In genomic region chr17:18248300-18248731, GRCh38 we compare ENCODE assay signal across 8 cellular contexts. TPM values are rescaled to one million over a fixed set of nuclear protein-coding genes. Genes with fewer than 3 reads are reported as not detected.
A peak's percentile ranks its signal among the peaks of the same experiment; 100 is the strongest.
DNase-seq lines count a peak whose midpoint lies in the region; ATAC-seq and TF ChIP-seq lines count a peak whose summit lies in the region.

No MANE protein-coding gene starts in this region.

- H2BK15ac ChIP-seq in H9 (ENCODE audit: low read depth, low read length), result no peak overlapping the region

- H2BK12ac ChIP-seq in H9 (ENCODE audit: insufficient read length, low read depth, low read length), result no peak overlapping the region

- H3K18ac ChIP-seq in H9 (ENCODE audit: insufficient read length, low read depth, low read length), result no peak overlapping the region

- H3K4me1 ChIP-seq in BE2C (no peaks in the 10 kb centered on the region), H9 (ENCODE audit: insufficient read depth, low read length) (peaks cover 3% of the 10 kb centered on the region; the same call in 1 of the 2 replicates), mucosa of descending colon (ENCODE audit: low read depth) (peaks cover 3% of the 10 kb centered on the region)

- peak; percentile 73 for ATAC-seq in activated CD8-positive, alpha-beta T cell treated with anti-CD3 and anti-CD28 coated beads, Interleukin-2, amount 10 ng/mL, durations not matched to agents 7 days and 5 days
- ATAC-seq in effector memory CD8-positive, alpha-beta T cell (replicated peaks), result peak; percentile 83
- ATAC-seq in mucosa of descending colon (peak; percentile 65), HG03571 (IDR thresholded peaks at IDR 0.05; ENCODE audit: unreplicated experiment) (no peak)
- peak; percentile 79 to 87 for ATAC-seq in stimulated activated naive B cell treated with anti-CD40 and anti-IgM and Interleukin-4, amounts not matched to agents 10 μg/mL and 1 μg/mL and 100 μg/mL, for 72 hours (replicated peaks)

- H3K9me3 ChIP-seq in BE2C, result no peaks in the 10 kb centered on the region
- no peaks in the 10 kb centered on the region for H3K9me3 ChIP-seq in H9 (ENCODE audit: control insufficient read depth, low read depth, low read length)
- H3K9me3 ChIP-seq in mucosa of descending colon, result no peaks in the 10 kb centered on the region

- no peaks in the 10 kb centered on the region; the same call in 1 of the 2 replicates for H3K27me3 Mint-ChIP-seq in H9 (ENCODE audit: low read depth)
- H3K27me3 Mint-ChIP-seq in activated CD8-positive, alpha-beta T cell treated with anti-CD3 and anti-CD28 coated beads, Interleukin-2, amount 10 ng/mL, durations not matched to agents 7 days and 5 days (ENCODE audit: low read depth), result no peaks in the 10 kb centered on the region
- no peaks in the 10 kb centered on the region for H3K27me3 Mint-ChIP-seq in effector memory CD8-positive, alpha-beta T cell
- H3K27me3 Mint-ChIP-seq in stimulated activated naive B cell treated with anti-CD40 and anti-IgM and Interleukin-4, amounts not matched to agents 10 μg/mL and 1 μg/mL and 100 μg/mL, for 72 hours, result no peaks in the 10 kb centered on the region

- no peak overlapping the region for H3K4me3 ChIP-seq in BE2C (ENCODE audit: low read depth, low read length)
- no peak overlapping the region for H3K4me3 ChIP-seq in mucosa of descending colon

- H3K4ac ChIP-seq in H9 (ENCODE audit: low read depth, low read length), result no peak overlapping the region

- no peak overlapping the region for H3K56ac ChIP-seq in H9 (ENCODE audit: insufficient read length, low read depth, low read length)

- H2BK5ac ChIP-seq in H9 (ENCODE audit: insufficient read length, low read length), result no peak overlapping the region

- H3K27me3 ChIP-seq in BE2C (no peaks in the 10 kb centered on the region), H9 (ENCODE audit: insufficient read depth, low read length) (no peaks in the 10 kb centered on the region)

- H4K5ac ChIP-seq in H9 (ENCODE audit: insufficient read length, low read depth, low read length), result no peak overlapping the region

- H3K27ac ChIP-seq in H9 (ENCODE audit: insufficient read length, low read depth, low read length), result no peak overlapping the region

- POLR2A ChIA-PET in activated CD8-positive, alpha-beta T cell treated with anti-CD3 and anti-CD28 coated beads, Interleukin-2, amount 10 ng/mL, durations not matched to agents 7 days and 5 days (lab: Charles Lee), result interaction anchor here (0.9 kb wide), 1 partner anchor 69 kb away, joined by 4 read pairs; no protein-coding TSS in a partner anchor

- peaks cover 3% of the 10 kb centered on the region for H4K20me1 ChIP-seq in H9 (ENCODE audit: control insufficient read depth, insufficient read depth, insufficient read length)

- H3K9ac ChIP-seq in H9 (ENCODE audit: extremely low read depth, insufficient read length, low read length), result no peak overlapping the region

- intact Hi-C loops in mucosa of descending colon (cut with DNase I, micrococcal nuclease), result no loop called here

- H2AFZ ChIP-seq in H9 (ENCODE audit: low read length), result no peak overlapping the region

- H3K4me3 Mint-ChIP-seq in H9, result peak overlapping the region in 1 of 2 experiments; percentile 65; a peak in 3 of 5 replicates
- H3K4me3 Mint-ChIP-seq in activated CD8-positive, alpha-beta T cell treated with anti-CD3 and anti-CD28 coated beads, Interleukin-2, amount 10 ng/mL, durations not matched to agents 7 days and 5 days, result no peak overlapping the region
- H3K4me3 Mint-ChIP-seq in effector memory CD8-positive, alpha-beta T cell, result no peak overlapping the region
- H3K4me3 Mint-ChIP-seq in stimulated activated naive B cell treated with anti-CD40 and anti-IgM and Interleukin-4, amounts not matched to agents 10 μg/mL and 1 μg/mL and 100 μg/mL, for 72 hours, result no peak overlapping the region

- no CpG with 5 or more reads among the region's 9 CpGs for WGBS in H9 (ENCODE audit: extremely low coverage, insufficient read length, low lambda C conversion rate)

- no peaks in the 10 kb centered on the region for H3K79me1 ChIP-seq in H9 (ENCODE audit: insufficient read depth, low read depth, low read length, poor library complexity, severe bottlenecking)

- H3K36me3 ChIP-seq in BE2C (no peaks in the 10 kb centered on the region), mucosa of descending colon (ENCODE audit: low read depth) (no peaks in the 10 kb centered on the region)

- H2BK20ac ChIP-seq in H9 (ENCODE audit: low read depth, low read length, poor library complexity, severe bottlenecking), result no peak overlapping the region

- peak overlapping the region; percentile 24 to 93 (median 90); a peak in 5 of 7 replicates for H3K27ac Mint-ChIP-seq in H9
- peak overlapping the region; percentile 68 for H3K27ac Mint-ChIP-seq in activated CD8-positive, alpha-beta T cell treated with anti-CD3 and anti-CD28 coated beads, Interleukin-2, amount 10 ng/mL, durations not matched to agents 7 days and 5 days
- peak overlapping the region; percentile 73 to 83 for H3K27ac Mint-ChIP-seq in effector memory CD8-positive, alpha-beta T cell
- peak overlapping the region; percentile 86 for H3K27ac Mint-ChIP-seq in stimulated activated naive B cell treated with anti-CD40 and anti-IgM and Interleukin-4, amounts not matched to agents 10 μg/mL and 1 μg/mL and 100 μg/mL, for 72 hours

- H4K8ac ChIP-seq in H9 (replicated peaks; ENCODE audit: insufficient read length, low read depth, low read length), result no peak overlapping the region

- peaks cover 15 to 25% of the 10 kb centered on the region in 2 experiments for H3K4me1 Mint-ChIP-seq in H9
- H3K4me1 Mint-ChIP-seq in activated CD8-positive, alpha-beta T cell treated with anti-CD3 and anti-CD28 coated beads, Interleukin-2, amount 10 ng/mL, durations not matched to agents 7 days and 5 days (ENCODE audit: low read depth), result peaks cover 3% of the 10 kb centered on the region
- H3K4me1 Mint-ChIP-seq in effector memory CD8-positive, alpha-beta T cell (ENCODE audit: low read depth in 2 of 2), result peaks cover 4 to 8% of the 10 kb centered on the region in 2 donors
- H3K4me1 Mint-ChIP-seq in stimulated activated naive B cell treated with anti-CD40 and anti-IgM and Interleukin-4, amounts not matched to agents 10 μg/mL and 1 μg/mL and 100 μg/mL, for 72 hours, result peaks cover 9 to 13% of the 10 kb centered on the region in 2 donors

- no peaks in the 10 kb centered on the region for H3K23me2 ChIP-seq in H9 (ENCODE audit: insufficient read length, low read depth, low read length, poor library complexity, severe bottlenecking)

- CTCF ChIA-PET in activated CD8-positive, alpha-beta T cell treated with anti-CD3 and anti-CD28 coated beads, Interleukin-2, amount 10 ng/mL, durations not matched to agents 7 days and 5 days (lab: Charles Lee), result interaction anchor here (0.7 to 1.5 kb wide), 4 partner anchors 11 to 100 kb away, joined by 3 to 6 read pairs (median 4); partner anchors contain the start of gene FLII

- no peak overlapping the region for H3T11ph ChIP-seq in H9 (ENCODE audit: low read length)

- no peak overlapping the region for H4K91ac ChIP-seq in H9 (ENCODE audit: insufficient read length, low read depth, low read length)

- H2AK5ac ChIP-seq in H9 (ENCODE audit: insufficient read length, low read length), result no peak overlapping the region

- H2BK120ac ChIP-seq in H9 (ENCODE audit: low read depth, low read length, poor library complexity, severe bottlenecking), result no peak overlapping the region

- H3K4me2 ChIP-seq in H9 (ENCODE audit: insufficient read depth, insufficient read length, low read length), result no peak overlapping the region

- no peak overlapping the region for H3K14ac ChIP-seq in H9 (ENCODE audit: insufficient read depth, low read length)

- H3K36me3 Mint-ChIP-seq in H9 (ENCODE audit: insufficient read depth in 1 of 3, low read depth in 3 of 3), result peaks cover 25 to 87% (median 85%) of the 10 kb centered on the region in 3 experiments; a peak in 6 of 7 replicates
- peaks cover 52% of the 10 kb centered on the region for H3K36me3 Mint-ChIP-seq in activated CD8-positive, alpha-beta T cell treated with anti-CD3 and anti-CD28 coated beads, Interleukin-2, amount 10 ng/mL, durations not matched to agents 7 days and 5 days (ENCODE audit: low read depth)
- peaks cover 71% of the 10 kb centered on the region for H3K36me3 Mint-ChIP-seq in effector memory CD8-positive, alpha-beta T cell (ENCODE audit: insufficient read depth)
- peaks cover 64 to 65% of the 10 kb centered on the region in 2 donors for H3K36me3 Mint-ChIP-seq in stimulated activated naive B cell treated with anti-CD40 and anti-IgM and Interleukin-4, amounts not matched to agents 10 μg/mL and 1 μg/mL and 100 μg/mL, for 72 hours

- peak; percentile 70 for DNase-seq in BE2C
- DNase-seq in H9, result peak; percentile 86
- DNase-seq in NCI-H748 treated with DMSO at 0.1 percent for 48 hours (lab: John Stamatoyannopoulos, UW), result peak; percentile 72
- peak; percentile 77 for DNase-seq in activated CD8-positive, alpha-beta T cell treated with anti-CD3 and anti-CD28 coated beads, Interleukin-2, amount 10 ng/mL, durations not matched to agents 7 days and 5 days
- peak; percentile 59 to 62 (median 59) for DNase-seq in effector memory CD8-positive, alpha-beta T cell
- peak in 2 of 3 donors; percentile 65 to 72 for DNase-seq in mucosa of descending colon
- peak; percentile 40 for DNase-seq in stimulated activated naive B cell treated with anti-CD40 and anti-IgM and Interleukin-4, amounts not matched to agents 10 μg/mL and 1 μg/mL and 100 μg/mL, for 72 hours

- no peaks in the 10 kb centered on the region for H3K79me2 ChIP-seq in H9 (ENCODE audit: insufficient read depth, low read length)

- H3K23ac ChIP-seq in H9 (ENCODE audit: insufficient read length, low read depth, low read length), result no peak overlapping the region

- peak; percentile 66 for TF ChIP-seq CTCF in BE2C (IDR thresholded peaks at IDR 0.05; ENCODE audit: low read depth, low read length)
- TF ChIP-seq CTCF in H9 (conservative IDR thresholded peaks at IDR 0.05), result peak; percentile 75
- TF ChIP-seq CTCF in mucosa of descending colon (IDR thresholded peaks at IDR 0.05), result peak; percentile 43

- no peaks in the 10 kb centered on the region; a peak in 1 of 5 replicates for H3K9me3 Mint-ChIP-seq in H9
- H3K9me3 Mint-ChIP-seq in activated CD8-positive, alpha-beta T cell treated with anti-CD3 and anti-CD28 coated beads, Interleukin-2, amount 10 ng/mL, durations not matched to agents 7 days and 5 days (ENCODE audit: insufficient read depth), result no peaks in the 10 kb centered on the region
- H3K9me3 Mint-ChIP-seq in effector memory CD8-positive, alpha-beta T cell, result no peaks in the 10 kb centered on the region
- no peaks in the 10 kb centered on the region for H3K9me3 Mint-ChIP-seq in stimulated activated naive B cell treated with anti-CD40 and anti-IgM and Interleukin-4, amounts not matched to agents 10 μg/mL and 1 μg/mL and 100 μg/mL, for 72 hours

RNA-seq across cellular contexts. Expression of gene FLII, which starts 10.2 kb away (rescaled TPM):
- polyA plus RNA-seq in BE2C (2012; ENCODE audit: insufficient read depth, insufficient read length, low read depth), result 98.2 TPM
- total RNA-seq in H9 (2021) (298 and 314 TPM in 2 replicates), mucosa of descending colon (100 to 1,000 TPM; 278 to 319 (median 316) TPM)
- 100 to 1,000 TPM; 338 to 364 TPM for total RNA-seq in activated CD8-positive, alpha-beta T cell treated with anti-CD3 and anti-CD28 coated beads, Interleukin-2, amount 10 ng/mL, durations not matched to agents 7 days and 5 days

RNA-seq across cellular contexts. Expression of gene MIEF2, which starts 12.1 kb away (rescaled TPM):
- 6.6 TPM for polyA plus RNA-seq in BE2C (2012; ENCODE audit: insufficient read depth, insufficient read length, low read depth)
- 10.2 and 10.3 TPM in 2 replicates for total RNA-seq in H9 (2021)
- 10 to 100 TPM in 1 of 2 experiments, 1 to 10 TPM in 1; 9.0 to 11.1 TPM for total RNA-seq in activated CD8-positive, alpha-beta T cell treated with anti-CD3 and anti-CD28 coated beads, Interleukin-2, amount 10 ng/mL, durations not matched to agents 7 days and 5 days
- total RNA-seq in mucosa of descending colon, result 10 to 100 TPM; 13.4 to 20.7 (median 16.4) TPM

RNA-seq across cellular contexts. Expression of gene LLGL1, which starts 22.9 kb away (rescaled TPM):
- 16.0 TPM for polyA plus RNA-seq in BE2C (2012; ENCODE audit: insufficient read depth, insufficient read length, low read depth)
- total RNA-seq in H9 (2021) (65.0 and 66.2 TPM in 2 replicates), mucosa of descending colon (10 to 100 TPM in 2 of 3 donors, 1 to 10 TPM in 1; 6.7 to 15.1 (median 10.3) TPM)
- 10 to 100 TPM; 27.1 to 27.3 TPM for total RNA-seq in activated CD8-positive, alpha-beta T cell treated with anti-CD3 and anti-CD28 coated beads, Interleukin-2, amount 10 ng/mL, durations not matched to agents 7 days and 5 days
